ENCODE assay signal across 26 cellular contexts in the genomic region with DNA sequence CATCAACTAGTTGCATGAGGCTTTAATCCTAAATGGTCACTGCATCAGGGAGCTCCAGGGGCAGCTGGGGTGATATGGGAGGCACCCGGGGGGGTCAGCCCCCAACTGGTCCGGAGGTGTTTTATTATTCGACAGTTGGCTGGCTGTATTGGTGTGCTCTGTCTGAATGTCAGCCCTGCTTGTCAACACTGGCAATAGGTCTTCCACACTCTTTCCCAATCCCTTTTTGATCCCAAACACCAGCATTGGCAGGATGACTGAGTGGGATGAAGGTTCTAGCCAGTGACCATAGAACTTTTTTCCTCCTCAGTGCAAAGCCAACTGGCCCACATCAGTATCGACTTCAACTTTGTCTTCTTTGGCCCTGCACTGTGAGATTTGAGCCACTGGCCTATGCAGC.
"Had no signal": no experiment of that assay in that cellular context is flagged by ENCODE, and none has a peak within 500 bp of the region (broad histone marks: within the 10 kb centered on the region; RNA-seq: fewer than 3 reads in every experiment).

No MANE protein-coding gene starts in this region.

- ATAC-seq: left lung; natural killer cell; right lobe of liver; stimulated activated naive B cell treated with anti-CD40 and anti-IgM and Interleukin-4, amounts not matched to agents 10 μg/mL and 1 μg/mL and 100 μg/mL, for 72 hours; stimulated activated naive CD8-positive, alpha-beta T cell treated with anti-CD3 and anti-CD28 coated beads, Interleukin-15, Interleukin-2, amounts not matched to agents 100 U/mL and 50 U/mL, for 24 hours had no signal

- H3K4me3 ChIP-seq: left lung, lung, neural progenitor cell, ovary, right lobe of liver, skin epidermis, stomach, testis, thyroid gland, transverse colon, upper lobe of left lung, vagina had no signal

- H3K36me3 ChIP-seq: left lung, neural progenitor cell, ovary, right lobe of liver, stomach, thyroid gland, transverse colon, upper lobe of left lung, vagina had no signal

- DNase-seq: hippocampal formation; kidney glomerular epithelial cell; left cardiac atrium; left lung; mesendoderm; naive B cell; natural killer cell; nephron progenitor cell; ovary; retina; stimulated activated CD4-positive, alpha-beta T cell treated with anti-CD3 and anti-CD28 coated beads, Interleukin-12 subunit alpha, Interleukin-12 subunit beta, amount 100 ng/mL, for 4 hours; stimulated activated CD4-positive, alpha-beta T cell treated with anti-CD3 and anti-CD28 coated beads, Interleukin-15, amount 100 ng/mL, for 24 hours; stimulated activated CD4-positive, alpha-beta T cell treated with anti-CD3 and anti-CD28 coated beads, Interleukin-2, amount 100 ng/mL, for 24 hours; stimulated activated CD4-positive, alpha-beta T cell treated with anti-CD3 and anti-CD28 coated beads, Interleukin-4, amount 100 ng/mL, for 1 hour; stimulated activated naive B cell treated with anti-CD40 and anti-IgM and Interleukin-4, amounts not matched to agents 10 μg/mL and 1 μg/mL and 100 μg/mL, for 72 hours; stimulated activated naive CD8-positive, alpha-beta T cell treated with anti-CD3 and anti-CD28 coated beads, Interleukin-15, Interleukin-2, amounts not matched to agents 100 U/mL and 50 U/mL, for 24 hours; stomach; testis; thyroid gland; transverse colon; upper lobe of left lung had no signal

- H3K9ac ChIP-seq: neural progenitor cell had no signal

- H3K27me3 ChIP-seq: left lung, neural progenitor cell, ovary, right lobe of liver, stomach, testis, thyroid gland, transverse colon, upper lobe of left lung, vagina had no signal

- H3K27ac ChIP-seq: left lung, neural progenitor cell, ovary, right lobe of liver, skin epidermis, stomach, testis, thyroid gland, transverse colon, upper lobe of left lung, vagina had no signal

- H3K9me3 ChIP-seq: left lung, right lobe of liver, testis, thyroid gland, transverse colon, vagina had no signal

- H3K4me2 ChIP-seq: neural progenitor cell had no signal

- H3K4me1 ChIP-seq: right lobe of liver, stomach, testis, transverse colon, vagina had no signal
